Comparison of ENCODE assay signal across 18 cellular contexts in genomic region chrX:24200133-24200532, GRCh38. TPM values are rescaled to one million over a fixed set of nuclear protein-coding genes. Genes with fewer than 3 reads are reported as not detected.
DNase-seq lines count a peak whose midpoint lies in the region; ATAC-seq, FAIRE-seq and TF ChIP-seq lines count a peak whose summit lies in the region.
"Had no signal": no experiment of that assay in that cellular context is flagged by ENCODE, and none has a peak within 500 bp of the region (broad histone marks: within the 10 kb centered on the region; RNA-seq: fewer than 3 reads in every experiment).

No MANE protein-coding gene starts in this region.

- H3K4me1 ChIP-seq in naive thymus-derived CD4-positive, alpha-beta T cell (ENCODE audit: control insufficient read depth in 2 of 2, insufficient read depth in 2 of 2, low read length in 2 of 2), result peaks cover 0 to 9% of the 10 kb centered on the region in 2 donors
- H3K4me1 ChIP-seq: prostate gland, SJSA1 had no signal

- no peak overlapping the region for H3K4me3 Mint-ChIP-seq in T-helper 1 cell treated with Interleukin-12 subunit alpha and Interleukin-12 subunit beta and Interleukin-4 antibody, amounts not matched to agents 30 μg/mL and 1 μg/mL, for 36 hours
- no peak overlapping the region for H3K4me3 Mint-ChIP-seq in activated naive CD8-positive, alpha-beta T cell treated with anti-CD3 and anti-CD28 coated beads, Interleukin-2, amount 50 U/mL, for 24 hours
- peak overlapping the region in 7 of 10 donors; percentile 3 to 38 (median 19) for H3K4me3 Mint-ChIP-seq in naive thymus-derived CD4-positive, alpha-beta T cell

- no peaks in the 10 kb centered on the region for H3K9me3 ChIP-seq in naive thymus-derived CD4-positive, alpha-beta T cell (ENCODE audit: control insufficient read depth in 2 of 3, low read length in 3 of 3)
- H3K9me3 ChIP-seq: heart left ventricle, prostate gland, SJSA1 had no signal

- peaks cover 14% of the 10 kb centered on the region for H3K36me3 Mint-ChIP-seq in T-helper 1 cell treated with Interleukin-12 subunit alpha and Interleukin-12 subunit beta and Interleukin-4 antibody, amounts not matched to agents 30 μg/mL and 1 μg/mL, for 36 hours (ENCODE audit: low read depth)
- H3K36me3 Mint-ChIP-seq in activated naive CD8-positive, alpha-beta T cell treated with anti-CD3 and anti-CD28 coated beads, Interleukin-2, amount 50 U/mL, for 24 hours (ENCODE audit: low read depth), result peaks cover 16% of the 10 kb centered on the region
- peaks cover 4 to 36% (median 14%) of the 10 kb centered on the region in 5 donors for H3K36me3 Mint-ChIP-seq in naive thymus-derived CD4-positive, alpha-beta T cell

- CTCF ChIA-PET in naive thymus-derived CD4-positive, alpha-beta T cell (lab: Charles Lee), result no interaction called here

- POLR2A ChIA-PET in naive thymus-derived CD4-positive, alpha-beta T cell (lab: Charles Lee), result no interaction called here

- no peaks in the 10 kb centered on the region for H3K27me3 Mint-ChIP-seq in T-helper 1 cell treated with Interleukin-12 subunit alpha and Interleukin-12 subunit beta and Interleukin-4 antibody, amounts not matched to agents 30 μg/mL and 1 μg/mL, for 36 hours (ENCODE audit: low read depth)
- H3K27me3 Mint-ChIP-seq in activated naive CD8-positive, alpha-beta T cell treated with anti-CD3 and anti-CD28 coated beads, Interleukin-2, amount 50 U/mL, for 24 hours, result no peaks in the 10 kb centered on the region
- no peaks in the 10 kb centered on the region for H3K27me3 Mint-ChIP-seq in naive thymus-derived CD4-positive, alpha-beta T cell

- intact Hi-C loops in naive thymus-derived CD4-positive, alpha-beta T cell (cut with micrococcal nuclease), result loop anchor here in 1 of 2 donors (2.0 kb wide), 1 partner anchor 15 kb away; no protein-coding TSS in a partner anchor

- TF ChIP-seq POLR2A in GM12892 (IDR thresholded peaks at IDR 0.05; ENCODE audit: low read depth, low read length), result no peak

- no peak overlapping the region for H3K27ac ChIP-seq in naive thymus-derived CD4-positive, alpha-beta T cell (ENCODE audit: low read depth, low read length)
- H3K27ac ChIP-seq: 22Rv1, C4-2B, coronary artery, heart left ventricle, HL-60, prostate gland, SJSA1 had no signal

- H3K27ac Mint-ChIP-seq in T-helper 1 cell treated with Interleukin-12 subunit alpha and Interleukin-12 subunit beta and Interleukin-4 antibody, amounts not matched to agents 30 μg/mL and 1 μg/mL, for 36 hours, result peak overlapping the region; percentile 1
- H3K27ac Mint-ChIP-seq in activated naive CD8-positive, alpha-beta T cell treated with anti-CD3 and anti-CD28 coated beads, Interleukin-2, amount 50 U/mL, for 24 hours, result peak overlapping the region; percentile 66
- peak overlapping the region; percentile 0 to 88 (median 49) for H3K27ac Mint-ChIP-seq in naive thymus-derived CD4-positive, alpha-beta T cell

- peaks cover 30% of the 10 kb centered on the region for H3K4me1 Mint-ChIP-seq in T-helper 1 cell treated with Interleukin-12 subunit alpha and Interleukin-12 subunit beta and Interleukin-4 antibody, amounts not matched to agents 30 μg/mL and 1 μg/mL, for 36 hours (ENCODE audit: low read depth)
- H3K4me1 Mint-ChIP-seq in activated naive CD8-positive, alpha-beta T cell treated with anti-CD3 and anti-CD28 coated beads, Interleukin-2, amount 50 U/mL, for 24 hours, result peaks cover 58% of the 10 kb centered on the region
- H3K4me1 Mint-ChIP-seq in naive thymus-derived CD4-positive, alpha-beta T cell, result peaks cover 33 to 86% (median 63%) of the 10 kb centered on the region in 7 donors

- no peak overlapping the region for H3K4me3 ChIP-seq in naive thymus-derived CD4-positive, alpha-beta T cell (ENCODE audit: low read length)
- H3K4me3 ChIP-seq: coronary artery, heart left ventricle, prostate gland, SJSA1 had no signal

- FAIRE-seq in GM12892 (lab: Jason Lieb, UNC), result peak; percentile 72

- no peaks in the 10 kb centered on the region for H3K9me3 Mint-ChIP-seq in T-helper 1 cell treated with Interleukin-12 subunit alpha and Interleukin-12 subunit beta and Interleukin-4 antibody, amounts not matched to agents 30 μg/mL and 1 μg/mL, for 36 hours
- no peaks in the 10 kb centered on the region for H3K9me3 Mint-ChIP-seq in activated naive CD8-positive, alpha-beta T cell treated with anti-CD3 and anti-CD28 coated beads, Interleukin-2, amount 50 U/mL, for 24 hours
- H3K9me3 Mint-ChIP-seq in naive thymus-derived CD4-positive, alpha-beta T cell, result peaks cover 0 to 3% (median 0%) of the 10 kb centered on the region in 11 donors

- DNase-seq in T-helper 1 cell (no peak), GM12892 (ENCODE audit: insufficient read length) (no peak), NCI-H226 (no peak), NCI-H748 treated with DMSO at 0.1 percent for 48 hours (lab: John Stamatoyannopoulos, UW) (no peak), NCI-H510A treated with DMSO at 0.1 percent for 48 hours (lab: John Stamatoyannopoulos, UW) (no peak)
- DNase-seq in activated naive CD8-positive, alpha-beta T cell treated with anti-CD3 and anti-CD28 coated beads, Interleukin-2, amount 50 U/mL, for 24 hours, result no peak
- DNase-seq in naive thymus-derived CD4-positive, alpha-beta T cell, result no peak
- DNase-seq: EL, heart left ventricle, Karpas-422, NCI-H1436 had no signal

- H3K27me3 ChIP-seq in naive thymus-derived CD4-positive, alpha-beta T cell (ENCODE audit: control insufficient read depth in 2 of 2, insufficient read depth in 2 of 2, low read length in 2 of 2), result no peaks in the 10 kb centered on the region
- H3K27me3 ChIP-seq: heart left ventricle, SJSA1 had no signal

- peaks cover 0 to 8% (median 0%) of the 10 kb centered on the region in 3 experiments for H3K36me3 ChIP-seq in naive thymus-derived CD4-positive, alpha-beta T cell (ENCODE audit: control insufficient read depth in 2 of 3, insufficient read depth in 3 of 3, low read length in 3 of 3)
- H3K36me3 ChIP-seq: prostate gland had no signal

- no peak for ATAC-seq in activated naive CD8-positive, alpha-beta T cell treated with anti-CD3 and anti-CD28 coated beads, Interleukin-2, amount 50 U/mL, for 24 hours
- ATAC-seq in naive thymus-derived CD4-positive, alpha-beta T cell, result no peak
- ATAC-seq: heart left ventricle had no signal

RNA-seq across cellular contexts. Expression of gene ZFX, which starts 50.6 kb away (rescaled TPM):
- polyA plus RNA-seq in GM12892 (2012; ENCODE audit: missing spikeins), result 19.5 TPM
- 10 to 100 TPM; 52.7 to 68.2 (median 63.3) TPM for total RNA-seq in naive thymus-derived CD4-positive, alpha-beta T cell
- 10 to 100 TPM; 38.1 to 40.0 TPM for polyA plus RNA-seq in naive thymus-derived CD4-positive, alpha-beta T cell

Comparison
In these comparisons a context has a peak if more than half of its experiments do, and no peak if none do; other contexts are left out.
1. H3K27ac Mint-ChIP-seq: peak in every context shown above with its lines; median percentile 66 in activated naive CD8-positive, alpha-beta T cell treated with anti-CD3 and anti-CD28 coated beads, Interleukin-2, amount 50 U/mL, for 24 hours; 49 in naive thymus-derived CD4-positive, alpha-beta T cell; 1 in T-helper 1 cell treated with Interleukin-12 subunit alpha and Interleukin-12 subunit beta and Interleukin-4 antibody, amounts not matched to agents 30 μg/mL and 1 μg/mL, for 36 hours.
2. H3K4me3 Mint-ChIP-seq: peak in naive thymus-derived CD4-positive, alpha-beta T cell (7 of 10); none in T-helper 1 cell treated with Interleukin-12 subunit alpha and Interleukin-12 subunit beta and Interleukin-4 antibody, amounts not matched to agents 30 μg/mL and 1 μg/mL, for 36 hours (single experiment) and activated naive CD8-positive, alpha-beta T cell treated with anti-CD3 and anti-CD28 coated beads, Interleukin-2, amount 50 U/mL, for 24 hours (single experiment).